24 cellular contexts compared by ENCODE assay signal in genomic region chr1:198494658-198495103, GRCh38. TPM values are rescaled to one million over a fixed set of nuclear protein-coding genes. Genes with fewer than 3 reads are reported as not detected.
"Had no signal": no experiment of that assay in that cellular context is flagged by ENCODE, and none has a peak within 500 bp of the region (broad histone marks: within the 10 kb centered on the region; RNA-seq: fewer than 3 reads in every experiment).

No MANE protein-coding gene starts in this region.

- H3K9me3 ChIP-seq: gastrocnemius medialis, heart right ventricle, psoas muscle, sigmoid colon, tibial artery had no signal

- H3K4me1 ChIP-seq: gastrocnemius medialis, psoas muscle, tibial artery had no signal

- H3K27me3 ChIP-seq: gastrocnemius medialis, heart right ventricle, sigmoid colon, tibial artery had no signal

- ATAC-seq: esophagus mucosa, gastrocnemius medialis, heart right ventricle, left lobe of liver, natural killer cell, psoas muscle had no signal

- H3K36me3 ChIP-seq: gastrocnemius medialis, heart right ventricle, sigmoid colon, tibial artery had no signal

- H3K4me3 ChIP-seq: gastrocnemius medialis, heart right ventricle, psoas muscle, sigmoid colon, skin epidermis, tibial artery had no signal

- H3K9ac ChIP-seq: parathyroid adenoma had no signal

- H3K9me3 Mint-ChIP-seq: mesothelial cell of epicardium, natural killer cell had no signal

- H3K36me3 Mint-ChIP-seq: mesothelial cell of epicardium, natural killer cell had no signal

- H3K27ac ChIP-seq: gastrocnemius medialis, heart right ventricle, parathyroid adenoma, psoas muscle, sigmoid colon, tibial artery had no signal

- H3K4me3 Mint-ChIP-seq: mesothelial cell of epicardium, natural killer cell had no signal

- H3K79me2 ChIP-seq: parathyroid adenoma had no signal

- FAIRE-seq: endometrium, islet of Langerhans had no signal

- H3K27ac Mint-ChIP-seq: mesothelial cell of epicardium, natural killer cell had no signal

- H2AFZ ChIP-seq: parathyroid adenoma had no signal

- DNase-seq: effector memory CD4-positive, alpha-beta T cell; gastrocnemius medialis; heart right ventricle; hypothalamus; natural killer cell; sigmoid colon; stimulated activated CD4-positive, alpha-beta T cell treated with anti-CD3 and anti-CD28 coated beads, Interleukin-12 subunit alpha, Interleukin-12 subunit beta, amount 100 ng/mL, for 4 hours; stimulated activated naive CD4-positive, alpha-beta T cell treated with Interleukin-2 at 50 U/mL for 16 hours; tibial artery had no signal

RNA-seq across cellular contexts. Expression of gene ATP6V1G3, which starts 45.8 kb away (rescaled TPM):
- total RNA-seq: esophagus mucosa, fibroblast of lung, gastrocnemius medialis, heart right ventricle, left lobe of liver, lower leg skin, mesothelial cell of epicardium, mucosa of gallbladder, myocyte, natural killer cell, omental fat pad, psoas muscle, sigmoid colon, temporal lobe, ureter had no signal
- polyA plus RNA-seq: fibroblast of lung, heart right ventricle, psoas muscle, sigmoid colon had no signal
